ENCODE assay signal across 14 cellular contexts in genomic region chr2:226873826-226874225, GRCh38. TPM values are rescaled to one million over a fixed set of nuclear protein-coding genes. Genes with fewer than 3 reads are reported as not detected.
A peak's percentile ranks its signal among the peaks of the same experiment; 100 is the strongest.
DNase-seq lines count a peak whose midpoint lies in the region; ATAC-seq and TF ChIP-seq lines count a peak whose summit lies in the region.
"Had no signal": no experiment of that assay in that cellular context is flagged by ENCODE, and none has a peak within 500 bp of the region (broad histone marks: within the 10 kb centered on the region; RNA-seq: fewer than 3 reads in every experiment).

No MANE protein-coding gene starts in this region.

- H3K27me3 ChIP-seq in MM.1S (replicated peaks; ENCODE audit: insufficient read depth, low read length), result no peaks in the 10 kb centered on the region
- H3K27me3 ChIP-seq in smooth muscle cell (ENCODE audit: low read depth), result no peaks in the 10 kb centered on the region
- H3K27me3 ChIP-seq: ascending aorta had no signal

- H3K9ac ChIP-seq in MM.1S (ENCODE audit: low read length) (no peak overlapping the region), smooth muscle cell (ENCODE audit: low read depth) (no peak overlapping the region)

- TF ChIP-seq CTCF in MM.1S (IDR thresholded peaks at IDR 0.05; ENCODE audit: low read length) (no peak), smooth muscle cell (IDR thresholded peaks at IDR 0.05; ENCODE audit: borderline replicate concordance, insufficient read depth, poor library complexity, severe bottlenecking) (no peak)

- H3F3A ChIP-seq in MM.1S (ENCODE audit: insufficient read depth, low read length) (peaks cover 6% of the 10 kb centered on the region; the same call in 1 of the 2 replicates), smooth muscle cell (ENCODE audit: low read depth) (no peaks in the 10 kb centered on the region)

- CTCF ChIA-PET in activated CD4-positive, alpha-beta memory T cell treated with anti-CD3 and anti-CD28 coated beads for 36 hours (lab: Charles Lee), result interaction anchor here (1.0 to 1.3 kb wide), 2 partner anchors 71 to 112 kb away, joined by 3 to 4 read pairs; no protein-coding TSS in a partner anchor
- CTCF ChIA-PET in activated CD4-positive, alpha-beta memory T cell treated with anti-CD3 and anti-CD28 coated beads, Interleukin-2, amount 10 ng/mL, durations not matched to agents 7 days and 5 days (lab: Charles Lee), result no interaction called here

- H3K4me3 Mint-ChIP-seq in activated CD4-positive, alpha-beta memory T cell treated with anti-CD3 and anti-CD28 coated beads for 36 hours, result no peak overlapping the region
- no peak overlapping the region for H3K4me3 Mint-ChIP-seq in activated CD4-positive, alpha-beta memory T cell treated with anti-CD3 and anti-CD28 coated beads, Interleukin-2, amount 10 ng/mL, durations not matched to agents 7 days and 5 days
- H3K4me3 Mint-ChIP-seq in memory B cell, result no peak overlapping the region
- peak overlapping the region; percentile 36 for H3K4me3 Mint-ChIP-seq in stimulated activated naive CD8-positive, alpha-beta T cell treated with anti-CD3 and anti-CD28 coated beads, Interleukin-15, Interleukin-2, amounts not matched to agents 100 ng/mL and 50 ng/mL, for 24 hours

- peaks cover 24% of the 10 kb centered on the region for H3K4me1 Mint-ChIP-seq in activated CD4-positive, alpha-beta memory T cell treated with anti-CD3 and anti-CD28 coated beads for 36 hours (ENCODE audit: low read depth)
- peaks cover 15% of the 10 kb centered on the region for H3K4me1 Mint-ChIP-seq in activated CD4-positive, alpha-beta memory T cell treated with anti-CD3 and anti-CD28 coated beads, Interleukin-2, amount 10 ng/mL, durations not matched to agents 7 days and 5 days
- H3K4me1 Mint-ChIP-seq in memory B cell, result peaks cover 24% of the 10 kb centered on the region
- peaks cover 41% of the 10 kb centered on the region for H3K4me1 Mint-ChIP-seq in stimulated activated naive CD8-positive, alpha-beta T cell treated with anti-CD3 and anti-CD28 coated beads, Interleukin-15, Interleukin-2, amounts not matched to agents 100 ng/mL and 50 ng/mL, for 24 hours (ENCODE audit: low read depth)

- intact Hi-C loops in activated CD4-positive, alpha-beta memory T cell treated with anti-CD3 and anti-CD28 coated beads for 36 hours (cut with micrococcal nuclease), result loop anchor here (1.0 kb wide), 3 partner anchors 30 to 38 kb away; partner anchors contain the start of gene RHBDD1

- ATAC-seq in memory B cell (ENCODE audit: low read depth) (no peak), HG03442 (IDR thresholded peaks at IDR 0.05; ENCODE audit: unreplicated experiment) (no peak)

- H3K4me1 ChIP-seq in MM.1S (ENCODE audit: low read length) (peaks cover 30% of the 10 kb centered on the region), smooth muscle cell (ENCODE audit: low read depth) (no peaks in the 10 kb centered on the region)
- H3K4me1 ChIP-seq: ascending aorta had no signal

- H4K20me1 ChIP-seq in MM.1S (ENCODE audit: insufficient read depth, low read length) (no peaks in the 10 kb centered on the region), smooth muscle cell (ENCODE audit: low read depth) (no peaks in the 10 kb centered on the region)

- H3K27ac ChIP-seq in MM.1S (ENCODE audit: low read length), result peak overlapping the region; percentile 47; the same call in 1 of the 2 replicates
- H3K27ac ChIP-seq in smooth muscle cell (ENCODE audit: low read depth), result no peak overlapping the region
- H3K27ac ChIP-seq: ascending aorta, coronary artery, RWPE1 had no signal

- H3K9me3 Mint-ChIP-seq in activated CD4-positive, alpha-beta memory T cell treated with anti-CD3 and anti-CD28 coated beads for 36 hours, result no peaks in the 10 kb centered on the region
- H3K9me3 Mint-ChIP-seq in activated CD4-positive, alpha-beta memory T cell treated with anti-CD3 and anti-CD28 coated beads, Interleukin-2, amount 10 ng/mL, durations not matched to agents 7 days and 5 days, result no peaks in the 10 kb centered on the region
- H3K9me3 Mint-ChIP-seq in memory B cell, result peaks cover 3% of the 10 kb centered on the region
- peaks cover 5% of the 10 kb centered on the region for H3K9me3 Mint-ChIP-seq in stimulated activated naive CD8-positive, alpha-beta T cell treated with anti-CD3 and anti-CD28 coated beads, Interleukin-15, Interleukin-2, amounts not matched to agents 100 ng/mL and 50 ng/mL, for 24 hours

- DNase-seq in activated CD4-positive, alpha-beta memory T cell treated with anti-CD3 and anti-CD28 coated beads for 36 hours, result peak; percentile 49
- DNase-seq in activated CD4-positive, alpha-beta memory T cell treated with anti-CD3 and anti-CD28 coated beads, Interleukin-2, amount 10 ng/mL, durations not matched to agents 7 days and 5 days, result no peak
- DNase-seq in MM.1S, result no peak
- DNase-seq in memory B cell (ENCODE audit: low spot score in 2 of 2), result no peak
- no peak for DNase-seq in globus pallidus (ENCODE audit: low spot score)
- DNase-seq in smooth muscle cell (lab: John Stamatoyannopoulos, UW; ENCODE audit: unreplicated experiment), result no peak
- DNase-seq: H7, head of caudate nucleus, NCI-H2029 treated with DMSO at 0.1 percent for 48 hours had no signal

- H3K36me3 ChIP-seq in MM.1S (replicated peaks; ENCODE audit: insufficient read depth, low read length) (no peaks in the 10 kb centered on the region), smooth muscle cell (ENCODE audit: low read depth) (no peaks in the 10 kb centered on the region)

- WGBS in smooth muscle cell (ENCODE audit: low lambda C conversion rate), result 100% methylated on average over 1 of the region's 1 CpG

- no peak overlapping the region for H3K4me2 ChIP-seq in MM.1S (ENCODE audit: low read depth, low read length)
- H3K4me2 ChIP-seq in smooth muscle cell, result no peak overlapping the region

- H3K36me3 Mint-ChIP-seq in activated CD4-positive, alpha-beta memory T cell treated with anti-CD3 and anti-CD28 coated beads for 36 hours, result peaks cover 53% of the 10 kb centered on the region
- H3K36me3 Mint-ChIP-seq in activated CD4-positive, alpha-beta memory T cell treated with anti-CD3 and anti-CD28 coated beads, Interleukin-2, amount 10 ng/mL, durations not matched to agents 7 days and 5 days (ENCODE audit: low read depth), result peaks cover 30% of the 10 kb centered on the region
- H3K36me3 Mint-ChIP-seq in memory B cell, result peaks cover 40% of the 10 kb centered on the region
- H3K36me3 Mint-ChIP-seq in stimulated activated naive CD8-positive, alpha-beta T cell treated with anti-CD3 and anti-CD28 coated beads, Interleukin-15, Interleukin-2, amounts not matched to agents 100 ng/mL and 50 ng/mL, for 24 hours (ENCODE audit: low read depth), result peaks cover 75% of the 10 kb centered on the region

- H3K4me3 ChIP-seq in MM.1S (ENCODE audit: low read length), result no peak overlapping the region
- no peak overlapping the region for H3K4me3 ChIP-seq in smooth muscle cell
- H3K4me3 ChIP-seq: ascending aorta, coronary artery had no signal

- H3K27me3 Mint-ChIP-seq in activated CD4-positive, alpha-beta memory T cell treated with anti-CD3 and anti-CD28 coated beads for 36 hours, result no peaks in the 10 kb centered on the region
- H3K27me3 Mint-ChIP-seq in activated CD4-positive, alpha-beta memory T cell treated with anti-CD3 and anti-CD28 coated beads, Interleukin-2, amount 10 ng/mL, durations not matched to agents 7 days and 5 days, result no peaks in the 10 kb centered on the region
- H3K27me3 Mint-ChIP-seq in memory B cell, result no peaks in the 10 kb centered on the region
- H3K27me3 Mint-ChIP-seq in stimulated activated naive CD8-positive, alpha-beta T cell treated with anti-CD3 and anti-CD28 coated beads, Interleukin-15, Interleukin-2, amounts not matched to agents 100 ng/mL and 50 ng/mL, for 24 hours, result no peaks in the 10 kb centered on the region

- peak overlapping the region; percentile 77 for H3K27ac Mint-ChIP-seq in activated CD4-positive, alpha-beta memory T cell treated with anti-CD3 and anti-CD28 coated beads for 36 hours
- no peak overlapping the region for H3K27ac Mint-ChIP-seq in activated CD4-positive, alpha-beta memory T cell treated with anti-CD3 and anti-CD28 coated beads, Interleukin-2, amount 10 ng/mL, durations not matched to agents 7 days and 5 days
- H3K27ac Mint-ChIP-seq in memory B cell, result peak overlapping the region; percentile 67
- peak overlapping the region; percentile 92 for H3K27ac Mint-ChIP-seq in stimulated activated naive CD8-positive, alpha-beta T cell treated with anti-CD3 and anti-CD28 coated beads, Interleukin-15, Interleukin-2, amounts not matched to agents 100 ng/mL and 50 ng/mL, for 24 hours

- H3K79me2 ChIP-seq in MM.1S (ENCODE audit: low read length) (0 out of 2 replicates have a peak, but pooled peaks cover 13% of the 10 kb centered on the region), smooth muscle cell (ENCODE audit: low read depth) (no peaks in the 10 kb centered on the region)

- POLR2A ChIA-PET in activated CD4-positive, alpha-beta memory T cell treated with anti-CD3 and anti-CD28 coated beads for 36 hours (lab: Charles Lee), result interaction anchor here (1.3 to 1.5 kb wide), 2 partner anchors 28 to 38 kb away, joined by 3 to 16 read pairs; partner anchors contain the start of gene RHBDD1
- POLR2A ChIA-PET in activated CD4-positive, alpha-beta memory T cell treated with anti-CD3 and anti-CD28 coated beads, Interleukin-2, amount 10 ng/mL, durations not matched to agents 7 days and 5 days (lab: Charles Lee), result interaction anchor here (1.2 kb wide), 1 partner anchor 38 kb away, joined by 6 read pairs; the partner anchor contains the start of gene RHBDD1

- H3K9me2 ChIP-seq in MM.1S (replicated peaks; ENCODE audit: insufficient read depth, low read length), result no peaks in the 10 kb centered on the region

- no peaks in the 10 kb centered on the region for H3K9me3 ChIP-seq in MM.1S (replicated peaks; ENCODE audit: insufficient read depth, low read length)
- no peaks in the 10 kb centered on the region for H3K9me3 ChIP-seq in smooth muscle cell (replicated peaks; ENCODE audit: low read depth)
- H3K9me3 ChIP-seq: ascending aorta had no signal

- H2AFZ ChIP-seq in MM.1S (ENCODE audit: low read length) (no peak overlapping the region), smooth muscle cell (ENCODE audit: low read depth) (no peak overlapping the region)

RNA-seq across cellular contexts. Expression of gene RHBDD1, which starts 38.0 kb away (rescaled TPM):
- 10 to 100 TPM; 38.0 to 41.1 TPM for total RNA-seq in activated CD4-positive, alpha-beta memory T cell treated with anti-CD3 and anti-CD28 coated beads for 36 hours
- total RNA-seq in activated CD4-positive, alpha-beta memory T cell treated with anti-CD3 and anti-CD28 coated beads, Interleukin-2, amount 10 ng/mL, durations not matched to agents 7 days and 5 days, result 10 to 100 TPM; 38.1 to 43.0 TPM
- 20.7 and 28.3 TPM in 2 replicates for total RNA-seq in smooth muscle cell
- 11.3 and 12.8 TPM in 2 replicates for polyA plus RNA-seq in smooth muscle cell
